In genomic region chr15:66404122-66404521, GRCh38 we compare ENCODE assay signal across 1 cellular context.
TF ChIP-seq lines count a peak whose summit lies in the region.

No MANE protein-coding gene starts in this region.

TF ChIP-seq in GM23338, 12 proteins besides CTCF, POLR2A, EP300 and RAD21 (continued from another document):
- no peak for TF ChIP-seq REST (IDR thresholded peaks at IDR 0.05; ENCODE audit: unreplicated experiment)
- TF ChIP-seq EZH2phosphoT487 (IDR thresholded peaks at IDR 0.05; ENCODE audit: unreplicated experiment): no peak
- TF ChIP-seq ZNF462 (CRISPR knock-in tag; IDR thresholded peaks at IDR 0.05): no peak
- no peak for TF ChIP-seq EZH2 (IDR thresholded peaks at IDR 0.05; ENCODE audit: low read depth, unreplicated experiment)
